20 cellular contexts compared by ENCODE assay signal in the genomic region with DNA sequence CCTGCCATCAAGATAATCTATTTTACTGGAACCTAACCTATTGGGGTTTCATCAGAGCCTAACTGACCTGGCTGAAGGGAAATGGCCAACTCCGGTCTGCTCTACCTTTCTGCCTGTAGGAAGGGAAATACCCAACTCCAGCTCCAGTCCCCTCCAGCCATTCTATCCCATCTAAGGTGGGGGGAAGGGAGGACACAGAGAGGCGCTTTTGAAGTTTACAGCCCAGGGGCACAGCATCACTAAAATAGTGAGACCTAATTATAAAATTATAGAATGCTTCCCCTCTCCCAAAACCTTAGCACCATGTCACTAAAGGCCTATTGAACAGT.
"Had no signal": no experiment of that assay in that cellular context is flagged by ENCODE, and none has a peak within 500 bp of the region (broad histone marks: within the 10 kb centered on the region; RNA-seq: fewer than 3 reads in every experiment).

No MANE protein-coding gene starts in this region.

- H3K4me1 ChIP-seq: esophagus muscularis mucosa, heart right ventricle, prostate gland, right atrium auricular region, tibial artery, vagina had no signal

- H3K4me3 ChIP-seq: esophagus muscularis mucosa, heart right ventricle, prostate gland, right atrium auricular region, tibial artery, vagina had no signal

- H3K27ac Mint-ChIP-seq: activated naive CD4-positive, alpha-beta T cell treated with anti-CD3 and anti-CD28 coated beads, Interleukin-2, amount 50 U/mL, for 72 hours; activated T-helper 1 cell treated with anti-CD3 and anti-CD28 coated beads, Interleukin-12 subunit alpha, Interleukin-12 subunit beta, Interleukin-2, Interleukin-4 antibody, amounts not matched to agents 30 ng/mL and 10 ng/mL and 1 ng/mL, durations not matched to agents 14 hours and 24 hours and 36 hours had no signal

- H3K36me3 ChIP-seq: esophagus muscularis mucosa, heart right ventricle, prostate gland, right atrium auricular region, tibial artery, vagina, WERI-Rb-1 had no signal

- H3K27ac ChIP-seq: esophagus muscularis mucosa, heart right ventricle, prostate gland, right atrium auricular region, tibial artery, vagina, WERI-Rb-1 had no signal

- DNase-seq: activated CD4-positive, alpha-beta T cell treated with anti-CD3 and anti-CD28 coated beads, Interleukin-2, amount 50 U/mL, for 4 hours; activated gamma-delta T cell treated with Interleukin-2 at 50 U/mL for 16 hours; cerebellar nuclear complex; cortex of kidney; effector CD4-positive, alpha-beta T cell; heart right ventricle; occipital lobe; stimulated activated CD4-positive, alpha-beta T cell treated with anti-CD3 and anti-CD28 coated beads, Interleukin-2, amount 100 ng/mL, for 24 hours; stimulated activated naive CD8-positive, alpha-beta T cell treated with anti-CD3 and anti-CD28 coated beads, Interleukin-15, Interleukin-2, amounts not matched to agents 100 U/mL and 50 U/mL, for 24 hours; substantia nigra; tibial artery; WERI-Rb-1 had no signal

- H3K4me3 Mint-ChIP-seq: activated T-helper 1 cell treated with anti-CD3 and anti-CD28 coated beads, Interleukin-12 subunit alpha, Interleukin-12 subunit beta, Interleukin-2, Interleukin-4 antibody, amounts not matched to agents 30 ng/mL and 10 ng/mL and 1 ng/mL, durations not matched to agents 14 hours and 24 hours and 36 hours; nephron had no signal

- H3K9me3 Mint-ChIP-seq: activated naive CD4-positive, alpha-beta T cell treated with anti-CD3 and anti-CD28 coated beads, Interleukin-2, amount 50 U/mL, for 72 hours; activated T-helper 1 cell treated with anti-CD3 and anti-CD28 coated beads, Interleukin-12 subunit alpha, Interleukin-12 subunit beta, Interleukin-2, Interleukin-4 antibody, amounts not matched to agents 30 ng/mL and 10 ng/mL and 1 ng/mL, durations not matched to agents 14 hours and 24 hours and 36 hours had no signal

- FAIRE-seq: bronchial epithelial cell had no signal

- H3K36me3 Mint-ChIP-seq: activated naive CD4-positive, alpha-beta T cell treated with anti-CD3 and anti-CD28 coated beads, Interleukin-2, amount 50 U/mL, for 72 hours had no signal

- ATAC-seq: activated naive CD4-positive, alpha-beta T cell treated with anti-CD3 and anti-CD28 coated beads, Interleukin-2, amount 50 U/mL, for 72 hours; heart right ventricle; stimulated activated naive CD8-positive, alpha-beta T cell treated with anti-CD3 and anti-CD28 coated beads, Interleukin-15, Interleukin-2, amounts not matched to agents 100 U/mL and 50 U/mL, for 24 hours had no signal

- H3K27me3 ChIP-seq: esophagus muscularis mucosa, right atrium auricular region, tibial artery, vagina had no signal

- H3K9me3 ChIP-seq: prostate gland, vagina had no signal
